ENCODE assay signal across 2 cellular contexts in genomic region chr2:151761193-151761592, GRCh38.
TF ChIP-seq lines count a peak whose summit lies in the region.

No MANE protein-coding gene starts in this region.

TF ChIP-seq in HepG2, 621 proteins besides CTCF, POLR2A, EP300 and RAD21 (continued from another document):
- no peak for TF ChIP-seq ZNF724P (CRISPR knock-in tag; IDR thresholded peaks at IDR 0.05; ENCODE audit: borderline replicate concordance)

TF ChIP-seq in WTC11, 78 proteins besides CTCF, POLR2A, EP300 and RAD21 (continued from another document):
- TF ChIP-seq, protein P1, sequence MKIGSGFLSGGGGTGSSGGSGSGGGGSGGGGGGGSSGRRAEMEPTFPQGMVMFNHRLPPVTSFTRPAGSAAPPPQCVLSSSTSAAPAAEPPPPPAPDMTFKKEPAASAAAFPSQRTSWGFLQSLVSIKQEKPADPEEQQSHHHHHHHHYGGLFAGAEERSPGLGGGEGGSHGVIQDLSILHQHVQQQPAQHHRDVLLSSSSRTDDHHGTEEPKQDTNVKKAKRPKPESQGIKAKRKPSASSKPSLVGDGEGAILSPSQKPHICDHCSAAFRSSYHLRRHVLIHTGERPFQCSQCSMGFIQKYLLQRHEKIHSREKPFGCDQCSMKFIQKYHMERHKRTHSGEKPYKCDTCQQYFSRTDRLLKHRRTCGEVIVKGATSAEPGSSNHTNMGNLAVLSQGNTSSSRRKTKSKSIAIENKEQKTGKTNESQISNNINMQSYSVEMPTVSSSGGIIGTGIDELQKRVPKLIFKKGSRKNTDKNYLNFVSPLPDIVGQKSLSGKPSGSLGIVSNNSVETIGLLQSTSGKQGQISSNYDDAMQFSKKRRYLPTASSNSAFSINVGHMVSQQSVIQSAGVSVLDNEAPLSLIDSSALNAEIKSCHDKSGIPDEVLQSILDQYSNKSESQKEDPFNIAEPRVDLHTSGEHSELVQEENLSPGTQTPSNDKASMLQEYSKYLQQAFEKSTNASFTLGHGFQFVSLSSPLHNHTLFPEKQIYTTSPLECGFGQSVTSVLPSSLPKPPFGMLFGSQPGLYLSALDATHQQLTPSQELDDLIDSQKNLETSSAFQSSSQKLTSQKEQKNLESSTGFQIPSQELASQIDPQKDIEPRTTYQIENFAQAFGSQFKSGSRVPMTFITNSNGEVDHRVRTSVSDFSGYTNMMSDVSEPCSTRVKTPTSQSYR (CRISPR knock-in tag; IDR thresholded peaks at IDR 0.05): no peak
- TF ChIP-seq TP53 (CRISPR knock-in tag; IDR thresholded peaks at IDR 0.05) (no peak), ZNF263 (CRISPR knock-in tag; IDR thresholded peaks at IDR 0.05; ENCODE audit: low read depth) (no peak), ARID4B (CRISPR knock-in tag; IDR thresholded peaks at IDR 0.05; ENCODE audit: borderline replicate concordance) (no peak)
- TF ChIP-seq, protein P2, sequence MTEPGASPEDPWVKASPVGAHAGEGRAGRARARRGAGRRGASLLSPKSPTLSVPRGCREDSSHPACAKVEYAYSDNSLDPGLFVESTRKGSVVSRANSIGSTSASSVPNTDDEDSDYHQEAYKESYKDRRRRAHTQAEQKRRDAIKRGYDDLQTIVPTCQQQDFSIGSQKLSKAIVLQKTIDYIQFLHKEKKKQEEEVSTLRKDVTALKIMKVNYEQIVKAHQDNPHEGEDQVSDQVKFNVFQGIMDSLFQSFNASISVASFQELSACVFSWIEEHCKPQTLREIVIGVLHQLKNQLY (CRISPR knock-in tag; IDR thresholded peaks at IDR 0.05): no peak
